Comparison of ENCODE assay signal across 8 cellular contexts in genomic region chr11:64240467-64241174, GRCh38. TPM values are rescaled to one million over a fixed set of nuclear protein-coding genes. Genes with fewer than 3 reads are reported as not detected.
DNase-seq lines count a peak whose midpoint lies in the region; ATAC-seq, FAIRE-seq and TF ChIP-seq lines count a peak whose summit lies in the region.

FKBP2 (plus strand) TSS chr11:64241095; CDS start chr11:64242388, 1,293 bp downstream.

- H3K4me1 Mint-ChIP-seq in T-cell = peaks cover 36 to 45% (median 37%) of the 10 kb centered on the region in 3 donors

- H3K36me3 ChIP-seq in upper lobe of left lung = peaks cover 0 to 31% (median 18%) of the 10 kb centered on the region in 4 donors

- FAIRE-seq in GM12892 (lab: Jason Lieb, UNC) = peak; percentile 100

- peak within 1 kb of the TSS; percentile 97 for H3K27ac Mint-ChIP-seq in T-cell

- H3K27ac ChIP-seq in adipose tissue (ENCODE audit: low read depth, low read length) (peak within 1 kb of the TSS; percentile 94), upper lobe of left lung (peak within 1 kb of the TSS; percentile 93 to 99 (median 98))

- CTCF ChIA-PET in T-cell (lab: Charles Lee) = interaction anchor here in 1 of 2 donors (0.6 to 1.1 kb wide), 7 partner anchors 34 to 77 kb away, joined by 3 to 9 read pairs (median 5); partner anchors contain the start of genes BAD, FERMT3, PRDX5 and TRMT112

- intact Hi-C loops in cardiac septum (cut with DNase I) (no loop called here), posterior cingulate gyrus (cut with DNase I) (no loop called here)

- H3K4me3 ChIP-seq in upper lobe of left lung = peak within 1 kb of the TSS; percentile 71 to 97 (median 90)

- H3K9me3 Mint-ChIP-seq in T-cell = no peaks in the 10 kb centered on the region

- H3K36me3 Mint-ChIP-seq in T-cell = no peaks in the 10 kb centered on the region

- ATAC-seq in HG02840 (IDR thresholded peaks at IDR 0.05; ENCODE audit: low FRiP score, unreplicated experiment) = peak; percentile 52
- ATAC-seq in T-cell (replicated peaks in 1 of 4) = peak; percentile 72 to 74 (median 72)
- peak; percentile 89 for ATAC-seq in upper lobe of left lung (ENCODE audit: low FRiP score in 2 of 2)

- peak within 1 kb of the TSS; percentile 83 to 93 (median 89) for H3K4me3 Mint-ChIP-seq in T-cell

- H3K9me3 ChIP-seq in upper lobe of left lung = no peaks in the 10 kb centered on the region

- H3K27me3 ChIP-seq in upper lobe of left lung = no peaks in the 10 kb centered on the region

- no peaks in the 10 kb centered on the region for H3K27me3 Mint-ChIP-seq in T-cell

- TF ChIP-seq POLR2A in GM12892 (IDR thresholded peaks at IDR 0.05; ENCODE audit: low read depth, low read length) (peak; percentile 89), upper lobe of left lung (IDR thresholded peaks at IDR 0.05) (peak in 3 of 4 donors; percentile 69 to 92 (median 72))

- H3K4me1 ChIP-seq in upper lobe of left lung = peaks cover 54 to 74% (median 57%) of the 10 kb centered on the region in 4 donors

- TF ChIP-seq EP300 in upper lobe of left lung (IDR thresholded peaks at IDR 0.05) = peak in 2 of 4 donors; percentile 32 to 67

- peak; percentile 96 for DNase-seq in GM12892 (ENCODE audit: insufficient read length)
- peak; percentile 48 for DNase-seq in NCI-H1436 treated with DMSO at 0.1 percent for 48 hours (lab: John Stamatoyannopoulos, UW)
- peak; percentile 95 to 99 (median 98) for DNase-seq in T-cell
- DNase-seq in cardiac septum (ENCODE audit: low spot score) = peak; percentile 99
- peak; percentile 91 to 100 (median 96) for DNase-seq in posterior cingulate gyrus
- DNase-seq in upper lobe of left lung = peak; percentile 99 to 100

- peak in 2 of 6 experiments; percentile 8 to 45 for TF ChIP-seq CTCF in upper lobe of left lung (IDR thresholded peaks at IDR 0.05)

- 0 to 1% (median 1%) methylated on average over 52 of the region's 52 CpGs for WGBS in adipose tissue, 3 donors
- 0 to 1% methylated on average over 10 to 51 of the region's 52 CpGs for WGBS in upper lobe of left lung, 2 donors

- POLR2A ChIA-PET in T-cell (lab: Charles Lee) = interaction anchor here (0.6 to 1.0 kb wide), 3 partner anchors 43 to 77 kb away, joined by 3 to 5 read pairs (median 3); partner anchors contain the start of genes BAD (in 1 of the 2) and TRMT112 (in 1 of the 2)

RNA-seq across cellular contexts. Expression of gene FKBP2, which starts in this region (rescaled TPM):
- 33.2 TPM for polyA plus RNA-seq in GM12892 (2012; ENCODE audit: missing spikeins)
- total RNA-seq in T-cell = 10 to 100 TPM; 17.9 to 53.0 (median 42.9) TPM
- 100 to 1,000 TPM; 105 to 176 (median 137) TPM for polyA plus RNA-seq in adipose tissue
- total RNA-seq in cardiac septum = 57.8 TPM
- 100 to 1,000 TPM in 1 of 6 donors, 10 to 100 TPM in 5; 40.9 to 132 (median 63.1) TPM for total RNA-seq in upper lobe of left lung

Comparison
In these comparisons a context has a peak if more than half of its experiments do, and no peak if none do; other contexts are left out.
1. Peak in every context shown above with its lines: DNase-seq, ATAC-seq, H3K4me3 ChIP-seq and H3K27ac ChIP-seq.
2. DNase-seq: peak in every context shown above with its lines; median percentile 100 in upper lobe of left lung; 99 in cardiac septum; 98 in T-cell; 96 in GM12892; 96 in posterior cingulate gyrus; 48 in NCI-H1436 treated with DMSO at 0.1 percent for 48 hours.